8 cellular contexts compared by ENCODE assay signal in genomic region chr20:31572042-31572700, GRCh38. TPM values are rescaled to one million over a fixed set of nuclear protein-coding genes. Genes with fewer than 3 reads are reported as not detected.
A peak's percentile ranks its signal among the peaks of the same experiment; 100 is the strongest.
DNase-seq lines count a peak whose midpoint lies in the region; ATAC-seq and TF ChIP-seq lines count a peak whose summit lies in the region.

No MANE protein-coding gene starts in this region.

- no peaks in the 10 kb centered on the region for H3K9me3 ChIP-seq in heart right ventricle
- no peaks in the 10 kb centered on the region for H3K9me3 ChIP-seq in smooth muscle cell (replicated peaks; ENCODE audit: low read depth)

- H3K27me3 ChIP-seq in heart right ventricle (no peaks in the 10 kb centered on the region), smooth muscle cell (ENCODE audit: low read depth) (no peaks in the 10 kb centered on the region)

- no peaks in the 10 kb centered on the region for H3K79me2 ChIP-seq in smooth muscle cell (ENCODE audit: low read depth)

- peaks cover 0 to 33% (median 0%) of the 10 kb centered on the region in 9 donors for H3K36me3 ChIP-seq in heart right ventricle
- no peaks in the 10 kb centered on the region for H3K36me3 ChIP-seq in smooth muscle cell (ENCODE audit: low read depth)

- 34% methylated on average over 17 of the region's 17 CpGs for WGBS in heart right ventricle, 2 donors
- 44% methylated on average over 17 of the region's 17 CpGs for WGBS in smooth muscle cell (ENCODE audit: low lambda C conversion rate)

- no peaks in the 10 kb centered on the region for H4K20me1 ChIP-seq in smooth muscle cell (ENCODE audit: low read depth)

- H3F3A ChIP-seq in smooth muscle cell (ENCODE audit: low read depth), result peaks cover 62% of the 10 kb centered on the region

- TF ChIP-seq CTCF in WI38 (IDR thresholded peaks at IDR 0.05; ENCODE audit: low read depth, low read length) (no peak), heart right ventricle (IDR thresholded peaks at IDR 0.05) (peak in 1 of 9 donors; percentile 3), smooth muscle cell (IDR thresholded peaks at IDR 0.05; ENCODE audit: borderline replicate concordance, insufficient read depth, poor library complexity, severe bottlenecking) (no peak)

- 0 out of 2 replicates have a peak overlapping the region, but pooled peaks have one; percentile 24 for H3K4me3 ChIP-seq in WI38 (ENCODE audit: low read depth, low read length)
- peak overlapping the region; percentile 16 to 69 (median 56) for H3K4me3 ChIP-seq in heart right ventricle
- H3K4me3 ChIP-seq in smooth muscle cell, result peak overlapping the region; percentile 53

- DNase-seq in DMS53 treated with DMSO at 0.1 percent for 48 hours (lab: John Stamatoyannopoulos, UW; ENCODE audit: unreplicated experiment) (peak; percentile 75), heart right ventricle (no peak), smooth muscle cell (lab: John Stamatoyannopoulos, UW; ENCODE audit: unreplicated experiment) (no peak), COLO668 (lab: John Stamatoyannopoulos, UW; ENCODE audit: unreplicated experiment) (no peak), GM03348 (ENCODE audit: low spot score) (no peak)
- DNase-seq in activated effector memory CD4-positive, alpha-beta T cell treated with anti-CD3 and anti-CD28 coated beads, Interleukin-2, amount 50 U/mL, for 16 hours, result no peak

- H3K4me2 ChIP-seq in smooth muscle cell, result peak overlapping the region; percentile 82

- peak overlapping the region; percentile 87 to 96 (median 93) for H3K27ac ChIP-seq in heart right ventricle
- peak overlapping the region; percentile 83 for H3K27ac ChIP-seq in smooth muscle cell (ENCODE audit: low read depth)

- H3K4me1 ChIP-seq in heart right ventricle, result peaks cover 4 to 66% (median 39%) of the 10 kb centered on the region in 9 donors
- peaks cover 18% of the 10 kb centered on the region for H3K4me1 ChIP-seq in smooth muscle cell (ENCODE audit: low read depth)

- H3K9ac ChIP-seq in smooth muscle cell (ENCODE audit: low read depth), result no peak overlapping the region

- intact Hi-C loops in heart right ventricle (cut with DNase I), result loop anchor here in 6 of 10 donors (1.0 to 5.0 kb wide), 4 partner anchors 33 to 150 kb away; partner anchors contain the start of genes ID1 (in 4 of the 6) and BCL2L1 (in 1 of the 6)

- H2AFZ ChIP-seq in smooth muscle cell (ENCODE audit: low read depth), result no peak overlapping the region

- ATAC-seq in HG02973 (IDR thresholded peaks at IDR 0.05; ENCODE audit: unreplicated experiment) (peak; percentile 4), heart right ventricle (peak in 5 of 8 donors; percentile 7 to 38 (median 12))

RNA-seq across cellular contexts. Expression of gene ID1, which starts 32.9 kb away (rescaled TPM):
- total RNA-seq in heart right ventricle (100 to 1,000 TPM in 7 of 10 donors, 10 to 100 TPM in 3; 42.8 to 204 (median 109) TPM), smooth muscle cell (396 and 414 TPM in 2 replicates)
- polyA plus RNA-seq in heart right ventricle (100 to 1,000 TPM; 230 to 551 TPM), smooth muscle cell (87.6 and 182 TPM in 2 replicates)

RNA-seq across cellular contexts. Expression of gene HM13, which starts 57.9 kb away (rescaled TPM):
- total RNA-seq in heart right ventricle (10 to 100 TPM; 27.5 to 71.6 (median 33.5) TPM), smooth muscle cell (165 and 210 TPM in 2 replicates)
- polyA plus RNA-seq in heart right ventricle (100 to 1,000 TPM in 1 of 2 donors, 10 to 100 TPM in 1; 65.1 to 102 TPM), smooth muscle cell (336 and 397 TPM in 2 replicates)
